23 cellular contexts compared by ENCODE assay signal in the genomic region with DNA sequence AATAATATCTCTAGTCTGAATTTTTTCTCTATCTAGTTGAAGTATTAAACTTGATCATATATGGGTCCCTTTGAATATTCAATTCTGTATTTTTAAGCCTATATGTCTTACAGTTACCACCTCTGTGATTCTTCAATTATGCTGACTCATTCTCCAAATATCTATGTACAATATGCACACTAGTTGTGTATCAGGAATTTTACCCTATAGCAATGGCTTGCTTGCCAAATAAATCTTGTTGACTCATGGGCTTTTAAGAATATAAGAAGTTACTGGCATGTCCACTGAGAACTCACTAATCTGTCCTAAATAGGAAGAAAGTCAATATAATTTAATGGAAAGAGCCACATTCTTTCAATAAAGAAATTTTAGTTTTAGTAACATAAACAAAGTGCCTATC.
DNase-seq lines count a peak whose midpoint lies in the region; ATAC-seq, FAIRE-seq and TF ChIP-seq lines count a peak whose summit lies in the region.
"Had no signal": no experiment of that assay in that cellular context is flagged by ENCODE, and none has a peak within 500 bp of the region (broad histone marks: within the 10 kb centered on the region; RNA-seq: fewer than 3 reads in every experiment).

No MANE protein-coding gene starts in this region.

- FAIRE-seq in H54 (lab: Jason Lieb, UNC): peak; percentile 57
- FAIRE-seq: GM12892 had no signal

- peaks cover 30% of the 10 kb centered on the region for H3K4me1 ChIP-seq in PC-3 (ENCODE audit: insufficient read depth, low read length)
- H3K4me1 ChIP-seq in OCI-LY7 (ENCODE audit: insufficient read depth, low read length, poor library complexity, severe bottlenecking): no peaks in the 10 kb centered on the region

- H3K4me3 ChIP-seq in PC-3 (ENCODE audit: low read length): no peak overlapping the region
- H3K4me3 ChIP-seq in choroid plexus epithelial cell (ENCODE audit: low read depth, low read length): no peak overlapping the region
- H3K4me3 ChIP-seq in OCI-LY7 (ENCODE audit: low read depth, low read length, poor library complexity, severe bottlenecking): no peak overlapping the region
- H3K4me3 ChIP-seq: gastrocnemius medialis, SJCRH30 had no signal

- H3F3A ChIP-seq in PC-3 (ENCODE audit: low read length, unreplicated experiment): peaks cover 5% of the 10 kb centered on the region

- DNase-seq in H54 (ENCODE audit: insufficient read length, low spot score) (no peak), PC-3 (peak; percentile 97), choroid plexus epithelial cell (ENCODE audit: low read depth) (peak; percentile 44), renal cortical epithelial cell (ENCODE audit: low read depth) (peak; percentile 25), KG1 (lab: John Stamatoyannopoulos, UW) (no peak), OCI-LY7 (ENCODE audit: low spot score) (no peak)
- DNase-seq: activated CD4-positive, CD25-positive, alpha-beta regulatory T cell; activated naive CD8-positive, alpha-beta T cell treated with anti-CD3 and anti-CD28 coated beads for 36 hours; activated T-cell treated with anti-CD3 and anti-CD28 coated beads, Interleukin-2, amount 50 U/mL, for 72 hours; Calu3; central memory CD4-positive, alpha-beta T cell; effector memory CD4-positive, alpha-beta T cell; gastrocnemius medialis; GF-D8; GOT3; left ventricle myocardium superior; MV-4-11; NCI-H187 treated with DMSO at 0.1 percent for 48 hours; NCI-H446; SJCRH30 had no signal

- intact Hi-C loops in PC-3 (cut with micrococcal nuclease) (no loop called here), OCI-LY7 (cut with micrococcal nuclease; ENCODE audit: unreplicated experiment) (no loop called here)

- ATAC-seq in PC-3 (peak; percentile 95), GM18502 (IDR thresholded peaks at IDR 0.05; ENCODE audit: poor library complexity, unreplicated experiment) (no peak), GM19455 (IDR thresholded peaks at IDR 0.05; ENCODE audit: unreplicated experiment) (no peak)
- ATAC-seq: activated T-cell treated with anti-CD3 and anti-CD28 coated beads, Interleukin-2, amount 50 U/mL, for 72 hours; gastrocnemius medialis; left ventricle myocardium superior had no signal

- POLR2A ChIA-PET in PC-3 (lab: Charles Lee; ENCODE audit: unreplicated experiment) (no interaction called here), OCI-LY7 (lab: Charles Lee) (interaction anchor here (1.0 kb wide), 1 partner anchor 19 kb away, joined by 3 read pairs; no protein-coding TSS in a partner anchor)

- 0 out of 2 replicates have a peak overlapping the region, but pooled peaks have one; percentile 12 for H3K9ac ChIP-seq in PC-3 (ENCODE audit: low read length)

- TF ChIP-seq CTCF in PC-3 (conservative IDR thresholded peaks at IDR 0.05; ENCODE audit: low read depth, low read length) (no peak), choroid plexus epithelial cell (conservative IDR thresholded peaks at IDR 0.05; ENCODE audit: low read depth, low read length) (no peak), OCI-LY7 (conservative IDR thresholded peaks at IDR 0.05; ENCODE audit: low read length) (no peak)

- H3K79me2 ChIP-seq in PC-3 (ENCODE audit: low read length) (no peaks in the 10 kb centered on the region), OCI-LY7 (ENCODE audit: insufficient read depth, low read depth, low read length) (no peaks in the 10 kb centered on the region)

- no peak for TF ChIP-seq POLR2A in H54 (IDR thresholded peaks at IDR 0.05; ENCODE audit: low read depth, low read length)

- H3K27ac ChIP-seq in PC-3 (ENCODE audit: low read length) (peak overlapping the region; percentile 60), OCI-LY7 (ENCODE audit: low read depth, low read length, poor library complexity, severe bottlenecking) (no peak overlapping the region)
- H3K27ac ChIP-seq: gastrocnemius medialis, SJCRH30 had no signal

- CTCF ChIA-PET in PC-3 (lab: Charles Lee) (no interaction called here), OCI-LY7 (lab: Charles Lee; ENCODE audit: unreplicated experiment) (no interaction called here)

- H3K27me3 ChIP-seq in PC-3 (ENCODE audit: low read length): no peaks in the 10 kb centered on the region
- H3K27me3 ChIP-seq: gastrocnemius medialis, SJCRH30 had no signal

- H2AFZ ChIP-seq in PC-3 (ENCODE audit: low read length) (no peak overlapping the region), OCI-LY7 (ENCODE audit: low read length) (no peak overlapping the region)

- no peaks in the 10 kb centered on the region; the same call in 1 of the 2 replicates for H3K9me2 ChIP-seq in PC-3 (replicated peaks; ENCODE audit: low read length)
- H3K9me2 ChIP-seq in OCI-LY7 (ENCODE audit: insufficient read depth, low read length): no peaks in the 10 kb centered on the region

- H3K9me3 ChIP-seq in PC-3 (ENCODE audit: low read length) (no peaks in the 10 kb centered on the region), OCI-LY7 (ENCODE audit: low read length) (no peaks in the 10 kb centered on the region)
- H3K9me3 ChIP-seq: gastrocnemius medialis, SJCRH30 had no signal

- peak overlapping the region; percentile 53 for H3K4me2 ChIP-seq in PC-3 (ENCODE audit: low read length)
- no peak overlapping the region for H3K4me2 ChIP-seq in OCI-LY7 (ENCODE audit: low read length)

- H3K36me3 ChIP-seq in PC-3 (ENCODE audit: low read depth, low read length): no peaks in the 10 kb centered on the region
- no peaks in the 10 kb centered on the region for H3K36me3 ChIP-seq in OCI-LY7 (ENCODE audit: insufficient read depth, low read length)
- H3K36me3 ChIP-seq: gastrocnemius medialis, SJCRH30 had no signal

- H4K20me1 ChIP-seq in PC-3 (ENCODE audit: low read length) (no peaks in the 10 kb centered on the region), OCI-LY7 (ENCODE audit: insufficient read depth, low read length) (no peaks in the 10 kb centered on the region)

- BruUV-seq in PC-3 (replicated peaks; lab: Mats Ljungman, UMichigan) (no TSS peak), OCI-LY7 (replicated peaks; lab: Mats Ljungman, UMichigan) (no TSS peak)

Comparison
In these comparisons a context has a peak if more than half of its experiments do, and no peak if none do; other contexts are left out.
1. DNase-seq: peak in PC-3 (single experiment), choroid plexus epithelial cell (single experiment) and renal cortical epithelial cell (single experiment); none in H54 (single experiment), KG1 (single experiment) and OCI-LY7 (single experiment).